ENCODE assay signal across 9 cellular contexts in the genomic region with DNA sequence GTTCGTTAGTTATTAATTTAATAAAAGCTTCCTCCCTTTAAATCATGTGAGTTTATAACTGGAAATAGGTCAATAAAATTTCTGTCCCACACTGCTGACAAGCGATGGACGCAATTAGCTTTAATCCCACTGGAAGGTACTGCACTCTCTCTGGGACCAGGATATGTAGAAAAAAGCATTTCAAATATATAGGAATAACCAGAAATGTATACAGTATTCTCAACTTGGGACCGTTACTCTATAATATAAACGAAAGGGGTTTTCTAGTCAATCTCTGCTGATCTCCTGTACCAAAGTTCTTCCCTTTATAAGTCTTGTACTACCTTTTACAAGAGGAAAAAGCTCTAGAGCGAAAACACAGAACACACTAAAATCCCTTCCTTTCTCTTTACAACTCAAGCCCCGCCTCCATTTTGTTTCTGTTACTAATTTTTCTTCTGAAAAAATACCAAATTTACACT. TPM values are rescaled to one million over a fixed set of nuclear protein-coding genes. Genes with fewer than 3 reads are reported as not detected.
A peak's percentile ranks its signal among the peaks of the same experiment; 100 is the strongest.
DNase-seq lines count a peak whose midpoint lies in the region; ATAC-seq and TF ChIP-seq lines count a peak whose summit lies in the region.
"Had no signal": no experiment of that assay in that cellular context is flagged by ENCODE, and none has a peak within 500 bp of the region (broad histone marks: within the 10 kb centered on the region; RNA-seq: fewer than 3 reads in every experiment).

No MANE protein-coding gene starts in this region.

- no peak for TF ChIP-seq EP300 in stomach (IDR thresholded peaks at IDR 0.05)

- no peak for TF ChIP-seq POLR2A in stomach (IDR thresholded peaks at IDR 0.05)

- 2 to 5% (median 3%) methylated on average over 7 of the region's 7 CpGs for WGBS in stomach, 5 donors

- H3K36me3 ChIP-seq in right atrium auricular region (no peaks in the 10 kb centered on the region), SJSA1 (no peaks in the 10 kb centered on the region; the same call in 1 of the 2 replicates), stomach (no peaks in the 10 kb centered on the region)

- no peak overlapping the region for H3K27ac Mint-ChIP-seq in activated T-helper 1 cell treated with anti-CD3 and anti-CD28 coated beads, Interleukin-12 subunit alpha, Interleukin-12 subunit beta, Interleukin-2, Interleukin-4 antibody, amounts not matched to agents 30 ng/mL and 10 ng/mL and 1 ng/mL, durations not matched to agents 14 hours and 24 hours and 36 hours
- H3K27ac Mint-ChIP-seq: dendritic cell treated with granulocyte-macrophage colony-stimulating factor and Interleukin-4, amounts not matched to agents 40 ng/mL and 50 ng/mL, for 4 days had no signal

- peaks cover 12% of the 10 kb centered on the region for H3K4me1 Mint-ChIP-seq in activated T-helper 1 cell treated with anti-CD3 and anti-CD28 coated beads, Interleukin-12 subunit alpha, Interleukin-12 subunit beta, Interleukin-2, Interleukin-4 antibody, amounts not matched to agents 30 ng/mL and 10 ng/mL and 1 ng/mL, durations not matched to agents 14 hours and 24 hours and 36 hours (ENCODE audit: low read depth)

- H3K4me1 ChIP-seq in right atrium auricular region (peaks cover 0 to 26% of the 10 kb centered on the region in 2 donors), SJSA1 (replicated peaks) (0 out of 2 replicates have a peak, but pooled peaks cover 3% of the 10 kb centered on the region), stomach (peaks cover 16 to 45% (median 27%) of the 10 kb centered on the region in 4 donors)

- H3K9me3 Mint-ChIP-seq in activated T-helper 1 cell treated with anti-CD3 and anti-CD28 coated beads, Interleukin-12 subunit alpha, Interleukin-12 subunit beta, Interleukin-2, Interleukin-4 antibody, amounts not matched to agents 30 ng/mL and 10 ng/mL and 1 ng/mL, durations not matched to agents 14 hours and 24 hours and 36 hours: no peaks in the 10 kb centered on the region
- H3K9me3 Mint-ChIP-seq: dendritic cell treated with granulocyte-macrophage colony-stimulating factor and Interleukin-4, amounts not matched to agents 40 ng/mL and 50 ng/mL, for 4 days had no signal

- H3K27me3 ChIP-seq in right atrium auricular region (no peaks in the 10 kb centered on the region), SJSA1 (replicated peaks) (no peaks in the 10 kb centered on the region), stomach (no peaks in the 10 kb centered on the region)

- DNase-seq in right atrium auricular region (ENCODE audit: low spot score) (no peak), Right ventricle myocardium superior (no peak), SJSA1 (ENCODE audit: low read depth in 1 of 2, low spot score in 2 of 2) (peak in 1 of 2 experiments; percentile 47), germinal center (ENCODE audit: low spot score) (peak; percentile 29), stomach (no peak), iPS-NIHi11 (ENCODE audit: low spot score) (no peak), NCI-H446 treated with DMSO at 0.1 percent for 48 hours (lab: John Stamatoyannopoulos, UW) (no peak)
- no peak for DNase-seq in activated T-helper 1 cell treated with anti-CD3 and anti-CD28 coated beads, Interleukin-12 subunit alpha, Interleukin-12 subunit beta, Interleukin-2, Interleukin-4 antibody, amounts not matched to agents 30 ng/mL and 10 ng/mL and 1 ng/mL, durations not matched to agents 14 hours and 24 hours and 36 hours (ENCODE audit: low spot score)

- H3K27ac ChIP-seq in right atrium auricular region (peak overlapping the region; percentile 100), SJSA1 (peak overlapping the region; percentile 90), stomach (peak overlapping the region in 4 of 5 donors; percentile 100)

- H3K9me3 ChIP-seq in right atrium auricular region (no peaks in the 10 kb centered on the region), SJSA1 (replicated peaks) (no peaks in the 10 kb centered on the region), stomach (no peaks in the 10 kb centered on the region)

- H3K36me3 Mint-ChIP-seq in activated T-helper 1 cell treated with anti-CD3 and anti-CD28 coated beads, Interleukin-12 subunit alpha, Interleukin-12 subunit beta, Interleukin-2, Interleukin-4 antibody, amounts not matched to agents 30 ng/mL and 10 ng/mL and 1 ng/mL, durations not matched to agents 14 hours and 24 hours and 36 hours (ENCODE audit: low read depth): peaks cover 7% of the 10 kb centered on the region

- no peaks in the 10 kb centered on the region for H3K27me3 Mint-ChIP-seq in activated T-helper 1 cell treated with anti-CD3 and anti-CD28 coated beads, Interleukin-12 subunit alpha, Interleukin-12 subunit beta, Interleukin-2, Interleukin-4 antibody, amounts not matched to agents 30 ng/mL and 10 ng/mL and 1 ng/mL, durations not matched to agents 14 hours and 24 hours and 36 hours (ENCODE audit: insufficient read depth)
- H3K27me3 Mint-ChIP-seq: dendritic cell treated with granulocyte-macrophage colony-stimulating factor and Interleukin-4, amounts not matched to agents 40 ng/mL and 50 ng/mL, for 4 days had no signal

- H3K4me3 ChIP-seq in right atrium auricular region (peak overlapping the region; percentile 59 to 77), SJSA1 (peak overlapping the region; percentile 61), stomach (peak overlapping the region; percentile 67 to 91 (median 91))

- TF ChIP-seq CTCF in right atrium auricular region (IDR thresholded peaks at IDR 0.05): no peak
- TF ChIP-seq CTCF in stomach (IDR thresholded peaks at IDR 0.05): no peak

- H3K4me3 Mint-ChIP-seq in activated T-helper 1 cell treated with anti-CD3 and anti-CD28 coated beads, Interleukin-12 subunit alpha, Interleukin-12 subunit beta, Interleukin-2, Interleukin-4 antibody, amounts not matched to agents 30 ng/mL and 10 ng/mL and 1 ng/mL, durations not matched to agents 14 hours and 24 hours and 36 hours: no peak overlapping the region
- H3K4me3 Mint-ChIP-seq: dendritic cell treated with granulocyte-macrophage colony-stimulating factor and Interleukin-4, amounts not matched to agents 40 ng/mL and 50 ng/mL, for 4 days had no signal

- intact Hi-C loops in Right ventricle myocardium superior (cut with DNase I): loop anchor here (2.0 to 5.0 kb wide), 2 partner anchors 56 to 151 kb away; a partner anchor contains a TSS
- intact Hi-C loops in stomach (cut with DNase I; ENCODE audit: low total_unique reads): no loop called here
- intact Hi-C loops in activated T-helper 1 cell treated with anti-CD3 and anti-CD28 coated beads, Interleukin-12 subunit alpha, Interleukin-12 subunit beta, Interleukin-2, Interleukin-4 antibody, amounts not matched to agents 30 ng/mL and 10 ng/mL and 1 ng/mL, durations not matched to agents 14 hours and 24 hours and 36 hours (cut with micrococcal nuclease): loop anchor here (1.0 to 5.0 kb wide), 5 partner anchors 194 to 681 kb away; a partner anchor contains a TSS

- no peak for ATAC-seq in Right ventricle myocardium superior (ENCODE audit: poor library complexity)

RNA-seq across cellular contexts. Expression of a gene that starts 1.8 kb away (rescaled TPM):
- total RNA-seq in right atrium auricular region (10 to 100 TPM; 13.5 to 15.8 TPM), Right ventricle myocardium superior (8.8 TPM), stomach (10 to 100 TPM in 4 of 5 donors, 1 to 10 TPM in 1; 6.4 to 33.9 (median 16.3) TPM)
- total RNA-seq in SJSA1 (2014; rRNA removed; shearing (Covaris generic)): 8.0 and 16.3 TPM in 2 replicates
- 1 to 10 TPM; 5.5 to 7.4 (median 6.1) TPM for polyA plus RNA-seq in stomach
- total RNA-seq in activated T-helper 1 cell treated with anti-CD3 and anti-CD28 coated beads, Interleukin-12 subunit alpha, Interleukin-12 subunit beta, Interleukin-2, Interleukin-4 antibody, amounts not matched to agents 30 ng/mL and 10 ng/mL and 1 ng/mL, durations not matched to agents 14 hours and 24 hours and 36 hours: 17.2 and 17.5 TPM in 2 replicates
